ENCODE assay signal across 8 cellular contexts in genomic region chr11:26297179-26297970, GRCh38. TPM values are rescaled to one million over a fixed set of nuclear protein-coding genes. Genes with fewer than 3 reads are reported as not detected.
DNase-seq lines count a peak whose midpoint lies in the region; ATAC-seq and TF ChIP-seq lines count a peak whose summit lies in the region.

No MANE protein-coding gene starts in this region.

- H3K27ac Mint-ChIP-seq in mesothelial cell of epicardium, result no peak overlapping the region
- H3K27ac Mint-ChIP-seq in activated CD4-positive, alpha-beta T cell treated with anti-CD3 and anti-CD28 coated beads, Interleukin-2, amount 10 ng/mL, durations not matched to agents 24 days and 14 days, result no peak overlapping the region

- peaks cover 3% of the 10 kb centered on the region for H3K4me1 Mint-ChIP-seq in mesothelial cell of epicardium
- H3K4me1 Mint-ChIP-seq in activated CD4-positive, alpha-beta T cell treated with anti-CD3 and anti-CD28 coated beads, Interleukin-2, amount 10 ng/mL, durations not matched to agents 24 days and 14 days, result no peaks in the 10 kb centered on the region

- H3K4me3 Mint-ChIP-seq in mesothelial cell of epicardium, result no peak overlapping the region
- H3K4me3 Mint-ChIP-seq in activated CD4-positive, alpha-beta T cell treated with anti-CD3 and anti-CD28 coated beads, Interleukin-2, amount 10 ng/mL, durations not matched to agents 24 days and 14 days, result no peak overlapping the region

- no peaks in the 10 kb centered on the region for H3K36me3 Mint-ChIP-seq in mesothelial cell of epicardium
- no peaks in the 10 kb centered on the region for H3K36me3 Mint-ChIP-seq in activated CD4-positive, alpha-beta T cell treated with anti-CD3 and anti-CD28 coated beads, Interleukin-2, amount 10 ng/mL, durations not matched to agents 24 days and 14 days (ENCODE audit: low read depth)

- H3K9me3 Mint-ChIP-seq in mesothelial cell of epicardium, result peaks cover under 1% of the 10 kb centered on the region
- H3K9me3 Mint-ChIP-seq in activated CD4-positive, alpha-beta T cell treated with anti-CD3 and anti-CD28 coated beads, Interleukin-2, amount 10 ng/mL, durations not matched to agents 24 days and 14 days, result no peaks in the 10 kb centered on the region

- peak; percentile 83 for TF ChIP-seq CTCF in mesothelial cell of epicardium (IDR thresholded peaks at IDR 0.05; ENCODE audit: unreplicated experiment)

- ATAC-seq in GM19463 (IDR thresholded peaks at IDR 0.05; ENCODE audit: unreplicated experiment), result peak; percentile 74
- peak; percentile 91 for ATAC-seq in HG03521 (IDR thresholded peaks at IDR 0.05; ENCODE audit: unreplicated experiment)

- intact Hi-C loops in activated CD4-positive, alpha-beta T cell treated with anti-CD3 and anti-CD28 coated beads, Interleukin-2, amount 10 ng/mL, durations not matched to agents 24 days and 14 days (cut with micrococcal nuclease), result loop anchor here (2.0 kb wide), 1 partner anchor 351 kb away; no protein-coding TSS in a partner anchor

- peaks cover 11% of the 10 kb centered on the region for H3K27me3 Mint-ChIP-seq in mesothelial cell of epicardium (ENCODE audit: low read depth)
- H3K27me3 Mint-ChIP-seq in activated CD4-positive, alpha-beta T cell treated with anti-CD3 and anti-CD28 coated beads, Interleukin-2, amount 10 ng/mL, durations not matched to agents 24 days and 14 days, result no peaks in the 10 kb centered on the region

- DNase-seq in DMS 273 (lab: John Stamatoyannopoulos, UW; ENCODE audit: unreplicated experiment) (peak; percentile 71), NOMO-1 (lab: John Stamatoyannopoulos, UW; ENCODE audit: unreplicated experiment in 2 of 2) (peak; percentile 41 to 82), dermis microvascular lymphatic vessel endothelial cell (ENCODE audit: low read depth in 2 of 2) (peak; percentile 46 to 62), mesothelial cell of epicardium (ENCODE audit: low spot score in 2 of 2, unreplicated experiment in 2 of 2) (no peak), KG1 (lab: John Stamatoyannopoulos, UW) (no peak)
- DNase-seq in activated CD4-positive, alpha-beta T cell treated with anti-CD3 and anti-CD28 coated beads, Interleukin-2, amount 10 ng/mL, durations not matched to agents 24 days and 14 days, result no peak

RNA-seq across cellular contexts. Expression of gene ANO3, which starts 34.6 kb away (rescaled TPM):
- total RNA-seq in dermis microvascular lymphatic vessel endothelial cell, result not detected in 2 replicates
- total RNA-seq in mesothelial cell of epicardium, result 0.07 to 0.13 TPM in 2 of 3 replicates, not detected in the other
- total RNA-seq in activated CD4-positive, alpha-beta T cell treated with anti-CD3 and anti-CD28 coated beads, Interleukin-2, amount 10 ng/mL, durations not matched to agents 24 days and 14 days, result not detected in 2 replicates

Comparison
In these comparisons a context has a peak if more than half of its experiments do, and no peak if none do; other contexts are left out.
1. DNase-seq: peak in DMS 273 (single experiment), NOMO-1 (2 of 2) and dermis microvascular lymphatic vessel endothelial cell (2 of 2); none in mesothelial cell of epicardium (0 of 2), KG1 (single experiment) and activated CD4-positive, alpha-beta T cell treated with anti-CD3 and anti-CD28 coated beads, Interleukin-2, amount 10 ng/mL, durations not matched to agents 24 days and 14 days (single experiment).